8 cellular contexts compared by ENCODE assay signal in genomic region chr10:50659016-50659864, GRCh38. TPM values are rescaled to one million over a fixed set of nuclear protein-coding genes. Genes with fewer than 3 reads are reported as not detected.
DNase-seq lines count a peak whose midpoint lies in the region; TF ChIP-seq lines count a peak whose summit lies in the region.
"Not testable (repeated sequence)": the region's sequence is repeated elsewhere in the genome, so short reads cannot be mapped to it uniquely, and the experiment has no call there.

No MANE protein-coding gene starts in this region.

- H3K4me3 ChIP-seq in A673 (ENCODE audit: low read depth, low read length, poor library complexity, severe bottlenecking) (peak overlapping the region; percentile 62), SJSA1 (peak overlapping the region; percentile 32), adipocyte (ENCODE audit: low read length) (peak overlapping the region; percentile 80), epithelial cell of proximal tubule (ENCODE audit: low read depth, low read length) (peak overlapping the region; percentile 67), mononuclear cell (ENCODE audit: low read length) (peak overlapping the region; percentile 44), skeletal muscle satellite cell (ENCODE audit: low read length) (peak overlapping the region; percentile 63)

- DNase-seq in A673 (ENCODE audit: low spot score): peak; percentile 4
- DNase-seq in SJSA1 (ENCODE audit: low read depth in 1 of 2, low spot score in 2 of 2); adipocyte (ENCODE audit: low read depth); epithelial cell of proximal tubule (ENCODE audit: low read depth): not testable (repeated sequence)

- not testable (repeated sequence) for H3K9me3 ChIP-seq in A673 (ENCODE audit: low read depth, low read length, poor library complexity, severe bottlenecking); ES-I3 (ENCODE audit: control insufficient read depth, insufficient read depth, low read length); KOPT-K1 (ENCODE audit: insufficient read depth, low read length, poor library complexity, severe bottlenecking); SJSA1 (replicated peaks); adipocyte (ENCODE audit: control insufficient read depth, low read length); mononuclear cell (ENCODE audit: low read depth, low read length); skeletal muscle satellite cell (replicated peaks; ENCODE audit: low read length)

- intact Hi-C loops in A673 (cut with micrococcal nuclease; ENCODE audit: unreplicated experiment): not testable (repeated sequence)

- TF ChIP-seq CTCF in A673 (conservative IDR thresholded peaks at IDR 0.05; ENCODE audit: low read depth, low read length); epithelial cell of proximal tubule (conservative IDR thresholded peaks at IDR 0.05; ENCODE audit: low read depth, low read length): not testable (repeated sequence)

- POLR2A ChIA-PET in A673 (lab: Charles Lee; ENCODE audit: low non-redundant PET): not testable (repeated sequence)

- H3K27ac ChIP-seq in A673 (ENCODE audit: low read depth, low read length, poor library complexity, severe bottlenecking) (peak overlapping the region; percentile 67), KOPT-K1 (ENCODE audit: low read depth, low read length, poor library complexity, severe bottlenecking) (peak overlapping the region; percentile 48)
- not testable (repeated sequence) for H3K27ac ChIP-seq in SJSA1

- CTCF ChIA-PET in A673 (lab: Charles Lee): interaction anchor here (0.6 to 1.3 kb wide), 2 partner anchors 37 to 291 kb away, joined by 3 to 4 read pairs; no protein-coding TSS in a partner anchor

- H3K9ac ChIP-seq in ES-I3 (ENCODE audit: low read depth, low read length) (peak overlapping the region; percentile 46; the same call in 1 of the 2 replicates), adipocyte (ENCODE audit: low read length) (peak overlapping the region; percentile 56)
- H3K9ac ChIP-seq in skeletal muscle satellite cell (ENCODE audit: low read depth, low read length): not testable (repeated sequence)

- H3K27me3 ChIP-seq in A673 (replicated peaks; ENCODE audit: insufficient read depth, low read depth, low read length, poor library complexity); SJSA1 (replicated peaks); adipocyte (replicated peaks; ENCODE audit: control insufficient read depth, insufficient read depth, low read length); mononuclear cell (ENCODE audit: insufficient read depth, low read length); skeletal muscle satellite cell (ENCODE audit: control insufficient read depth, insufficient read depth, low read length): not testable (repeated sequence)

- not testable (repeated sequence) for BruUV-seq in A673 (replicated peaks; lab: Mats Ljungman, UMichigan)

- H3K4me2 ChIP-seq in skeletal muscle satellite cell (ENCODE audit: low read length): not testable (repeated sequence)

- not testable (repeated sequence) for H3K4me1 ChIP-seq in A673 (ENCODE audit: insufficient read depth, low read length, poor library complexity, severe bottlenecking); ES-I3 (ENCODE audit: insufficient read depth, low read length); SJSA1 (replicated peaks); adipocyte (ENCODE audit: control insufficient read depth, insufficient read depth, low read length); skeletal muscle satellite cell (ENCODE audit: control insufficient read depth, insufficient read depth, low read length)
- H3K4me1 ChIP-seq in mononuclear cell (ENCODE audit: insufficient read depth, low read length): peaks cover 18% of the 10 kb centered on the region

- not testable (repeated sequence) for H3K36me3 ChIP-seq in A673 (ENCODE audit: insufficient read depth, low read length, poor library complexity, severe bottlenecking); ES-I3 (ENCODE audit: insufficient read depth, low read length); KOPT-K1 (ENCODE audit: insufficient read depth, low read length); SJSA1; adipocyte (ENCODE audit: control insufficient read depth, insufficient read depth, low read length, severe bottlenecking); skeletal muscle satellite cell (ENCODE audit: insufficient read depth, low read length)

RNA-seq across cellular contexts. Expression of gene SGMS1, which starts 35.5 kb away (rescaled TPM):
- total RNA-seq in A673 (2021) (13.0 and 13.2 TPM in 2 replicates), epithelial cell of proximal tubule (25.2 and 40.2 TPM in 2 replicates), mononuclear cell (62.8 TPM)
- 85.5 and 109 TPM in 2 replicates for total RNA-seq in SJSA1 (2014; rRNA removed; shearing (Covaris generic))
- 12.7 and 34.7 TPM in 2 replicates for total RNA-seq in skeletal muscle satellite cell (2012; rRNA removed)
